In genomic region chr1:24157921-24158481, GRCh38 we compare ENCODE assay signal across 14 cellular contexts. TPM values are rescaled to one million over a fixed set of nuclear protein-coding genes. Genes with fewer than 3 reads are reported as not detected.
DNase-seq lines count a peak whose midpoint lies in the region; ATAC-seq and TF ChIP-seq lines count a peak whose summit lies in the region.
"Had no signal": no experiment of that assay in that cellular context is flagged by ENCODE, and none has a peak within 500 bp of the region (broad histone marks: within the 10 kb centered on the region; RNA-seq: fewer than 3 reads in every experiment).

No MANE protein-coding gene starts in this region.

- peaks cover 3% of the 10 kb centered on the region for H3K36me3 ChIP-seq in cardiac muscle cell
- H3K36me3 ChIP-seq in upper lobe of right lung, result no peaks in the 10 kb centered on the region

- H3K4me3 Mint-ChIP-seq in activated CD4-positive, alpha-beta T cell treated with anti-CD3 and anti-CD28 coated beads for 36 hours, result no peak overlapping the region
- H3K4me3 Mint-ChIP-seq in progenitor cell of endocrine pancreas (ENCODE audit: low read depth), result no peak overlapping the region
- H3K4me3 Mint-ChIP-seq: activated CD4-positive, alpha-beta T cell treated with anti-CD3 and anti-CD28 coated beads, Interleukin-2, amount 10 ng/mL, durations not matched to agents 7 days and 5 days; activated naive CD8-positive, alpha-beta T cell treated with anti-CD3 and anti-CD28 coated beads for 36 hours had no signal

- no peak for ATAC-seq in activated CD4-positive, alpha-beta T cell treated with anti-CD3 and anti-CD28 coated beads for 36 hours
- ATAC-seq in SK-N-SH treated with all-trans-retinoic acid at 6 μM for 48 hours (peak; percentile 78), upper lobe of right lung (no peak), GM21737 (IDR thresholded peaks at IDR 0.05; ENCODE audit: unreplicated experiment) (no peak)

- H3K4me3 ChIP-seq in cardiac muscle cell, result no peak overlapping the region
- H3K4me3 ChIP-seq in upper lobe of right lung, result no peak overlapping the region
- H3K4me3 ChIP-seq: skin epidermis had no signal

- H3K4me1 ChIP-seq in cardiac muscle cell (ENCODE audit: low read depth), result peaks cover 2% of the 10 kb centered on the region
- no peaks in the 10 kb centered on the region for H3K4me1 ChIP-seq in upper lobe of right lung

- CTCF ChIA-PET in activated CD4-positive, alpha-beta T cell treated with anti-CD3 and anti-CD28 coated beads for 36 hours (lab: Charles Lee), result interaction anchor here (0.5 to 1.2 kb wide), 5 partner anchors 14 to 366 kb away, joined by 3 read pairs; no protein-coding TSS in a partner anchor

- no peak for DNase-seq in activated CD4-positive, alpha-beta T cell treated with anti-CD3 and anti-CD28 coated beads for 36 hours
- no peak for DNase-seq in activated CD4-positive, alpha-beta T cell treated with anti-CD3 and anti-CD28 coated beads, Interleukin-2, amount 50 U/mL, for 48 hours
- DNase-seq in cardiac muscle cell (ENCODE audit: low read depth in 1 of 2, low spot score in 1 of 2), result peak in 1 of 2 donors; percentile 17
- no peak for DNase-seq in upper lobe of right lung
- DNase-seq in NCI-H2171 (lab: John Stamatoyannopoulos, UW), result no peak
- no peak for DNase-seq in progenitor cell of endocrine pancreas (ENCODE audit: low spot score, unreplicated experiment)
- DNase-seq: activated CD4-positive, alpha-beta T cell treated with anti-CD3 and anti-CD28 coated beads, Interleukin-2, amount 10 ng/mL, durations not matched to agents 7 days and 5 days; activated naive CD8-positive, alpha-beta T cell treated with anti-CD3 and anti-CD28 coated beads for 36 hours; NCI-H146 had no signal

- TF ChIP-seq CTCF in cardiac muscle cell (IDR thresholded peaks at IDR 0.05; ENCODE audit: low read depth, low read length) (peak; percentile 23), upper lobe of right lung (IDR thresholded peaks at IDR 0.05) (peak; percentile 16), progenitor cell of endocrine pancreas (IDR thresholded peaks at IDR 0.05; ENCODE audit: unreplicated experiment) (no peak)

- H3K9me3 ChIP-seq in cardiac muscle cell (ENCODE audit: low read depth) (no peaks in the 10 kb centered on the region), upper lobe of right lung (no peaks in the 10 kb centered on the region)

- no peak overlapping the region for H3K27ac ChIP-seq in cardiac muscle cell
- no peak overlapping the region for H3K27ac ChIP-seq in upper lobe of right lung
- H3K27ac ChIP-seq: RWPE1, skin epidermis had no signal

- intact Hi-C loops in activated CD4-positive, alpha-beta T cell treated with anti-CD3 and anti-CD28 coated beads for 36 hours (cut with DNase I, micrococcal nuclease), result no loop called here
- intact Hi-C loops in upper lobe of right lung (cut with DNase I), result no loop called here

- peak overlapping the region; percentile 19 for H3K27ac Mint-ChIP-seq in activated CD4-positive, alpha-beta T cell treated with anti-CD3 and anti-CD28 coated beads for 36 hours
- no peak overlapping the region for H3K27ac Mint-ChIP-seq in progenitor cell of endocrine pancreas
- H3K27ac Mint-ChIP-seq: activated CD4-positive, alpha-beta T cell treated with anti-CD3 and anti-CD28 coated beads, Interleukin-2, amount 10 ng/mL, durations not matched to agents 7 days and 5 days; activated naive CD8-positive, alpha-beta T cell treated with anti-CD3 and anti-CD28 coated beads for 36 hours had no signal

- H3K27me3 ChIP-seq in cardiac muscle cell, result no peaks in the 10 kb centered on the region
- no peaks in the 10 kb centered on the region for H3K27me3 ChIP-seq in upper lobe of right lung

- no peaks in the 10 kb centered on the region for H3K27me3 Mint-ChIP-seq in activated CD4-positive, alpha-beta T cell treated with anti-CD3 and anti-CD28 coated beads for 36 hours
- H3K27me3 Mint-ChIP-seq in progenitor cell of endocrine pancreas, result no peaks in the 10 kb centered on the region
- H3K27me3 Mint-ChIP-seq: activated CD4-positive, alpha-beta T cell treated with anti-CD3 and anti-CD28 coated beads, Interleukin-2, amount 10 ng/mL, durations not matched to agents 7 days and 5 days had no signal

- POLR2A ChIA-PET in activated CD4-positive, alpha-beta T cell treated with anti-CD3 and anti-CD28 coated beads for 36 hours (lab: Charles Lee), result no interaction called here

- no peaks in the 10 kb centered on the region for H3K4me1 Mint-ChIP-seq in activated CD4-positive, alpha-beta T cell treated with anti-CD3 and anti-CD28 coated beads for 36 hours
- H3K4me1 Mint-ChIP-seq in progenitor cell of endocrine pancreas (ENCODE audit: low read depth), result peaks cover 14% of the 10 kb centered on the region

- no peaks in the 10 kb centered on the region for H3K9me3 Mint-ChIP-seq in activated CD4-positive, alpha-beta T cell treated with anti-CD3 and anti-CD28 coated beads for 36 hours (ENCODE audit: low read depth)
- no peaks in the 10 kb centered on the region for H3K9me3 Mint-ChIP-seq in progenitor cell of endocrine pancreas (ENCODE audit: low read depth)
- H3K9me3 Mint-ChIP-seq: activated CD4-positive, alpha-beta T cell treated with anti-CD3 and anti-CD28 coated beads, Interleukin-2, amount 10 ng/mL, durations not matched to agents 7 days and 5 days; activated naive CD8-positive, alpha-beta T cell treated with anti-CD3 and anti-CD28 coated beads for 36 hours had no signal

- H3K36me3 Mint-ChIP-seq in activated CD4-positive, alpha-beta T cell treated with anti-CD3 and anti-CD28 coated beads for 36 hours (ENCODE audit: low read depth), result peaks cover 8% of the 10 kb centered on the region
- peaks cover 17% of the 10 kb centered on the region for H3K36me3 Mint-ChIP-seq in progenitor cell of endocrine pancreas (ENCODE audit: insufficient read depth)

TF ChIP-seq in SK-N-SH treated with all-trans-retinoic acid at 6 μM for 48 hours, 23 proteins besides CTCF, POLR2A, EP300 and RAD21 (continues in another document):
- TF ChIP-seq, protein P1, sequence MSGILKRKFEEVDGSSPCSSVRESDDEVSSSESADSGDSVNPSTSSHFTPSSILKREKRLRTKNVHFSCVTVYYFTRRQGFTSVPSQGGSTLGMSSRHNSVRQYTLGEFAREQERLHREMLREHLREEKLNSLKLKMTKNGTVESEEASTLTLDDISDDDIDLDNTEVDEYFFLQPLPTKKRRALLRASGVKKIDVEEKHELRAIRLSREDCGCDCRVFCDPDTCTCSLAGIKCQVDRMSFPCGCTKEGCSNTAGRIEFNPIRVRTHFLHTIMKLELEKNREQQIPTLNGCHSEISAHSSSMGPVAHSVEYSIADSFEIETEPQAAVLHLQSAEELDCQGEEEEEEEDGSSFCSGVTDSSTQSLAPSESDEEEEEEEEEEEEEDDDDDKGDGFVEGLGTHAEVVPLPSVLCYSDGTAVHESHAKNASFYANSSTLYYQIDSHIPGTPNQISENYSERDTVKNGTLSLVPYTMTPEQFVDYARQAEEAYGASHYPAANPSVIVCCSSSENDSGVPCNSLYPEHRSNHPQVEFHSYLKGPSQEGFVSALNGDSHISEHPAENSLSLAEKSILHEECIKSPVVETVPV (CRISPR knock-in tag; IDR thresholded peaks at IDR 0.05), result no peak
- no peak for TF ChIP-seq OSR1 (CRISPR knock-in tag; IDR thresholded peaks at IDR 0.05)
- TF ChIP-seq ZNF565 (CRISPR knock-in tag; conservative IDR thresholded peaks at IDR 0.05; ENCODE audit: low read depth), result no peak
- no peak for TF ChIP-seq ZFP3 (CRISPR knock-in tag; IDR thresholded peaks at IDR 0.05)
- no peak for TF ChIP-seq CSDC2 (CRISPR knock-in tag; IDR thresholded peaks at IDR 0.05)
- TF ChIP-seq CREB5 (CRISPR knock-in tag; IDR thresholded peaks at IDR 0.05; ENCODE audit: low read depth), result no peak
- no peak for TF ChIP-seq ZNF70 (CRISPR knock-in tag; IDR thresholded peaks at IDR 0.05)
- TF ChIP-seq TOX (CRISPR knock-in tag; IDR thresholded peaks at IDR 0.05; ENCODE audit: borderline replicate concordance), result no peak
- no peak for TF ChIP-seq ESRRG (CRISPR knock-in tag; IDR thresholded peaks at IDR 0.05)

RNA-seq across cellular contexts. Expression of gene IL22RA1, which starts 15.1 kb away (rescaled TPM):
- total RNA-seq in activated CD4-positive, alpha-beta T cell treated with anti-CD3 and anti-CD28 coated beads for 36 hours, result not detected
- 0.11 TPM in 1 of 2 replicates, not detected in the other for total RNA-seq in cardiac muscle cell
- polyA plus RNA-seq in cardiac muscle cell, result not detected in 2 replicates
- total RNA-seq in upper lobe of right lung, result 0.87 TPM
- 0.13 and 0.26 TPM in 2 replicates for total RNA-seq in progenitor cell of endocrine pancreas
- total RNA-seq: activated CD4-positive, alpha-beta T cell treated with anti-CD3 and anti-CD28 coated beads, Interleukin-2, amount 10 ng/mL, durations not matched to agents 7 days and 5 days; activated naive CD8-positive, alpha-beta T cell treated with anti-CD3 and anti-CD28 coated beads for 36 hours; endothelial cell of umbilical vein had no signal
- polyA plus RNA-seq: endothelial cell of umbilical vein had no signal

RNA-seq across cellular contexts. Expression of gene IFNLR1, which starts 29.1 kb away (rescaled TPM):
- total RNA-seq in activated CD4-positive, alpha-beta T cell treated with anti-CD3 and anti-CD28 coated beads for 36 hours, result 1 to 10 TPM; 6.6 to 7.4 TPM
- 3.5 and 3.9 TPM in 2 replicates for total RNA-seq in cardiac muscle cell
- 9.4 and 15.2 TPM in 2 replicates for polyA plus RNA-seq in cardiac muscle cell
- total RNA-seq in upper lobe of right lung, result 11.1 TPM
- 19.6 and 21.2 TPM in 2 replicates for total RNA-seq in progenitor cell of endocrine pancreas
- total RNA-seq: endothelial cell of umbilical vein had no signal

RNA-seq across cellular contexts. Expression of gene MYOM3, which starts 46.1 kb away (rescaled TPM):
- total RNA-seq in activated CD4-positive, alpha-beta T cell treated with anti-CD3 and anti-CD28 coated beads for 36 hours, result not detected
- 0.70 and 0.71 TPM in 2 replicates for total RNA-seq in cardiac muscle cell
- 0.51 TPM in 1 of 2 replicates, not detected in the other for polyA plus RNA-seq in cardiac muscle cell
- 0.69 TPM for total RNA-seq in upper lobe of right lung
- 0.62 and 0.84 TPM in 2 replicates for total RNA-seq in progenitor cell of endocrine pancreas
- total RNA-seq: activated CD4-positive, alpha-beta T cell treated with anti-CD3 and anti-CD28 coated beads, Interleukin-2, amount 10 ng/mL, durations not matched to agents 7 days and 5 days; activated naive CD8-positive, alpha-beta T cell treated with anti-CD3 and anti-CD28 coated beads for 36 hours had no signal
